In genomic region chr1:110176299-110176956, GRCh38 we compare ENCODE assay signal across 9 cellular contexts. TPM values are rescaled to one million over a fixed set of nuclear protein-coding genes. Genes with fewer than 3 reads are reported as not detected.
A peak's percentile ranks its signal among the peaks of the same experiment; 100 is the strongest.
DNase-seq lines count a peak whose midpoint lies in the region; ATAC-seq, FAIRE-seq and TF ChIP-seq lines count a peak whose summit lies in the region.
"Had no signal": no experiment of that assay in that cellular context is flagged by ENCODE, and none has a peak within 500 bp of the region (broad histone marks: within the 10 kb centered on the region; RNA-seq: fewer than 3 reads in every experiment).

No MANE protein-coding gene starts in this region.

- H3K27me3 ChIP-seq in Karpas-422 (ENCODE audit: low read length) (no peaks in the 10 kb centered on the region), bronchial epithelial cell (ENCODE audit: control insufficient read depth, insufficient read depth, low read length) (no peaks in the 10 kb centered on the region), prostate gland (replicated peaks; ENCODE audit: insufficient read depth) (no peaks in the 10 kb centered on the region)

- no peaks in the 10 kb centered on the region for H4K20me1 ChIP-seq in Karpas-422 (ENCODE audit: insufficient read depth, low read depth, low read length)

- H3K9ac ChIP-seq in Karpas-422 (ENCODE audit: low read length), result no peak overlapping the region

- TF ChIP-seq POLR2A in prostate gland (IDR thresholded peaks at IDR 0.05), result no peak

- TF ChIP-seq CTCF in bronchial epithelial cell (IDR thresholded peaks at IDR 0.05; ENCODE audit: insufficient read depth, low read length, severe bottlenecking) (no peak), prostate gland (IDR thresholded peaks at IDR 0.05) (no peak)

- DNase-seq in Karpas-422, result peak; percentile 50
- DNase-seq in NCI-H2196 treated with DMSO at 0.1 percent for 48 hours (lab: John Stamatoyannopoulos, UW; ENCODE audit: unreplicated experiment), result peak; percentile 39
- DNase-seq in bronchial epithelial cell (ENCODE audit: low read depth), result peak; percentile 20
- DNase-seq in prostate gland (ENCODE audit: low spot score), result peak; percentile 20
- DNase-seq: stimulated activated CD4-positive, alpha-beta T cell treated with anti-CD3 and anti-CD28 coated beads, Interleukin-1b, Interleukin-23, amount 100 ng/mL, for 48 hours had no signal

- no peak overlapping the region for H3K4me3 ChIP-seq in Karpas-422 (ENCODE audit: low read length)
- no peak overlapping the region for H3K4me3 ChIP-seq in bronchial epithelial cell (ENCODE audit: low read depth, low read length)
- no peak overlapping the region for H3K4me3 ChIP-seq in prostate gland

- no peak overlapping the region for H2AFZ ChIP-seq in Karpas-422 (ENCODE audit: low read length)

- H3K79me2 ChIP-seq in Karpas-422 (ENCODE audit: low read length), result no peaks in the 10 kb centered on the region

- intact Hi-C loops in prostate gland (cut with DNase I), result no loop called here

- H3K4me1 ChIP-seq in Karpas-422 (ENCODE audit: low read length) (peaks cover 7% of the 10 kb centered on the region; the same call in 1 of the 2 replicates), prostate gland (replicated peaks) (no peaks in the 10 kb centered on the region)

- H3K36me3 ChIP-seq in Karpas-422 (ENCODE audit: insufficient read depth, low read length) (no peaks in the 10 kb centered on the region), bronchial epithelial cell (ENCODE audit: control insufficient read depth, insufficient read depth, low read length) (no peaks in the 10 kb centered on the region), prostate gland (no peaks in the 10 kb centered on the region)

- no peak overlapping the region for H3K4me2 ChIP-seq in Karpas-422 (ENCODE audit: low read depth, low read length, poor library complexity, severe bottlenecking)

- 46% methylated on average over 9 of the region's 9 CpGs for WGBS in prostate gland

- H3K9me3 ChIP-seq in Karpas-422 (ENCODE audit: low read length), result no peaks in the 10 kb centered on the region
- peaks cover 3% of the 10 kb centered on the region for H3K9me3 ChIP-seq in prostate gland

- H3K27ac ChIP-seq in Karpas-422 (ENCODE audit: low read length) (no peak overlapping the region), prostate gland (no peak overlapping the region)

- ATAC-seq in HG03025 (IDR thresholded peaks at IDR 0.05; ENCODE audit: low FRiP score, unreplicated experiment) (no peak), GM21723 (IDR thresholded peaks at IDR 0.05; ENCODE audit: unreplicated experiment) (no peak), HG02852 (IDR thresholded peaks at IDR 0.05; ENCODE audit: unreplicated experiment) (no peak)

- no peaks in the 10 kb centered on the region for H3K9me2 ChIP-seq in Karpas-422 (replicated peaks; ENCODE audit: insufficient read depth, low read length)

- FAIRE-seq in bronchial epithelial cell (lab: Jason Lieb, UNC), result no peak
- FAIRE-seq: GM19239 had no signal

RNA-seq across cellular contexts. Expression of gene SLC6A17, which starts 26.1 kb away (rescaled TPM):
- total RNA-seq in Karpas-422 (2014; rRNA removed; shearing (Covaris generic); ENCODE audit: low replicate concordance), result not detected in 2 replicates
- total RNA-seq in bronchial epithelial cell, result 0.53 TPM in 1 of 2 replicates, not detected in the other
- 1 to 10 TPM in 1 of 2 donors, under 1 TPM in 1; 0.41 to 2.2 TPM for total RNA-seq in prostate gland

RNA-seq across cellular contexts. Expression of gene KCNC4, which starts 33.7 kb away (rescaled TPM):
- 1.5 and 1.6 TPM in 2 replicates for total RNA-seq in Karpas-422 (2014; rRNA removed; shearing (Covaris generic); ENCODE audit: low replicate concordance)
- total RNA-seq in bronchial epithelial cell (0.51 and 0.53 TPM in 2 replicates), prostate gland (10 to 100 TPM in 1 of 2 donors, 1 to 10 TPM in 1; 4.7 to 23.9 TPM)
